Comparison of ENCODE assay signal across 25 cellular contexts in genomic region chr16:66469932-66470546, GRCh38. TPM values are rescaled to one million over a fixed set of nuclear protein-coding genes. Genes with fewer than 3 reads are reported as not detected.
"Had no signal": no experiment of that assay in that cellular context is flagged by ENCODE, and none has a peak within 500 bp of the region (broad histone marks: within the 10 kb centered on the region; RNA-seq: fewer than 3 reads in every experiment).

No MANE protein-coding gene starts in this region.

- H3K9me3 ChIP-seq: gastrocnemius medialis, prostate gland, thyroid gland had no signal

- H3K27ac ChIP-seq: epithelial cell of prostate, gastrocnemius medialis, hepatocyte, prostate gland, right atrium auricular region, sigmoid colon, stomach, thyroid gland had no signal

- H3K4me3 ChIP-seq: gastrocnemius medialis, hepatocyte, lung, prostate gland, right atrium auricular region, sigmoid colon, stomach, thyroid gland had no signal

- H2AFZ ChIP-seq: hepatocyte had no signal

- H3K4me2 ChIP-seq: hepatocyte had no signal

- FAIRE-seq: kidney had no signal

- H3K4me1 ChIP-seq: gastrocnemius medialis, prostate gland, right atrium auricular region, sigmoid colon, thyroid gland had no signal

- ATAC-seq: effector memory CD8-positive, alpha-beta T cell; esophagus mucosa; gastrocnemius medialis; left lobe of liver; natural killer cell; stimulated activated effector memory CD8-positive, alpha-beta T cell treated with anti-CD3 and anti-CD28 coated beads, Interleukin-12 subunit alpha, Interleukin-12 subunit beta, amount 100 ng/mL, for 72 hours had no signal

- H3K4me1 Mint-ChIP-seq: neural crest cell had no signal

- H3K79me2 ChIP-seq: hepatocyte had no signal

- H3K27me3 ChIP-seq: hepatocyte, right atrium auricular region, thyroid gland had no signal

- H3K27ac Mint-ChIP-seq: effector memory CD8-positive, alpha-beta T cell; memory B cell; natural killer cell; stimulated activated effector memory CD8-positive, alpha-beta T cell treated with anti-CD3 and anti-CD28 coated beads, Interleukin-12 subunit alpha, Interleukin-12 subunit beta, amount 100 ng/mL, for 72 hours had no signal

- DNase-seq: cortex of kidney; effector memory CD8-positive, alpha-beta T cell; foreskin fibroblast; gastrocnemius medialis; kidney; natural killer cell; stimulated activated CD4-positive, alpha-beta T cell treated with anti-CD3 and anti-CD28 coated beads, Interleukin-2, amount 100 ng/mL, for 24 hours; stimulated activated CD4-positive, alpha-beta T cell treated with anti-CD3 and anti-CD28 coated beads, Interleukin-4, amount 100 ng/mL, for 24 hours; stimulated activated naive CD4-positive, alpha-beta T cell treated with Interleukin-2 at 50 U/mL for 16 hours; thyroid gland; trophoblast cell had no signal

- H3K36me3 ChIP-seq: gastrocnemius medialis, prostate gland, right atrium auricular region, sigmoid colon, stomach, thyroid gland had no signal

- H3K4me3 Mint-ChIP-seq: effector memory CD8-positive, alpha-beta T cell; memory B cell; natural killer cell; neural crest cell; stimulated activated effector memory CD8-positive, alpha-beta T cell treated with anti-CD3 and anti-CD28 coated beads, Interleukin-12 subunit alpha, Interleukin-12 subunit beta, amount 100 ng/mL, for 72 hours had no signal

- H3K36me3 Mint-ChIP-seq: natural killer cell; stimulated activated effector memory CD8-positive, alpha-beta T cell treated with anti-CD3 and anti-CD28 coated beads, Interleukin-12 subunit alpha, Interleukin-12 subunit beta, amount 100 ng/mL, for 72 hours had no signal

RNA-seq across cellular contexts. Expression of gene BEAN1, which starts 42.9 kb away (rescaled TPM):
- total RNA-seq: gastrocnemius medialis, mononuclear cell, natural killer cell, skeletal muscle tissue had no signal
